Comparison of ENCODE assay signal across 2 cellular contexts in the genomic region with DNA sequence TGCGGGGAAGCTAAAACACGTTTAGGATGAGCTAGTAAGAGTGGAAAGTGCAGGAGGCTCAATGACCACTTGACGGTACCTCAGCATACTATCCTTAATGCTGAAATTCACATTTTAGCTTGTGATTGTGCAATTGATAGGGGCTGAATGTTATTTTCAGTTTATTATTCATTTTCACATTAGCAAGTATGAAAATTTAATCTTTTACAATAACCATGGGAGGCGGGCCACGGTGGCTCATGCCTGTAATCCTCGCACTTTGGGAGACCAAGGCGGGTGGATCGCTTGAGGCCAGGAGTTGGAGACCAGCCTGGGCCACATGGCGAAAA.
A peak's percentile ranks its signal among the peaks of the same experiment; 100 is the strongest.
TF ChIP-seq lines count a peak whose summit lies in the region.

No MANE protein-coding gene starts in this region.

TF ChIP-seq in IMR-90, 13 proteins besides CTCF, POLR2A, EP300 and RAD21:
- TF ChIP-seq SMC3 (IDR thresholded peaks at IDR 0.05; ENCODE audit: low read depth, low read length) (no peak), CEBPB (IDR thresholded peaks at IDR 0.05; ENCODE audit: low read depth, low read length) (peak; percentile 77)

TF ChIP-seq in neural cell, 6 proteins besides CTCF, POLR2A, EP300 and RAD21:
- TF ChIP-seq POLR2AphosphoS5 (IDR thresholded peaks at IDR 0.05) (no peak), TAF1 (IDR thresholded peaks at IDR 0.05; ENCODE audit: low read depth) (no peak), SMC3 (conservative IDR thresholded peaks at IDR 0.05; ENCODE audit: poor library complexity) (no peak), EZH2 (IDR thresholded peaks at IDR 0.05; ENCODE audit: borderline replicate concordance, insufficient read depth, low read length, poor library complexity, severe bottlenecking) (no peak)
